Comparison of ENCODE assay signal across 10 cellular contexts in the genomic region with DNA sequence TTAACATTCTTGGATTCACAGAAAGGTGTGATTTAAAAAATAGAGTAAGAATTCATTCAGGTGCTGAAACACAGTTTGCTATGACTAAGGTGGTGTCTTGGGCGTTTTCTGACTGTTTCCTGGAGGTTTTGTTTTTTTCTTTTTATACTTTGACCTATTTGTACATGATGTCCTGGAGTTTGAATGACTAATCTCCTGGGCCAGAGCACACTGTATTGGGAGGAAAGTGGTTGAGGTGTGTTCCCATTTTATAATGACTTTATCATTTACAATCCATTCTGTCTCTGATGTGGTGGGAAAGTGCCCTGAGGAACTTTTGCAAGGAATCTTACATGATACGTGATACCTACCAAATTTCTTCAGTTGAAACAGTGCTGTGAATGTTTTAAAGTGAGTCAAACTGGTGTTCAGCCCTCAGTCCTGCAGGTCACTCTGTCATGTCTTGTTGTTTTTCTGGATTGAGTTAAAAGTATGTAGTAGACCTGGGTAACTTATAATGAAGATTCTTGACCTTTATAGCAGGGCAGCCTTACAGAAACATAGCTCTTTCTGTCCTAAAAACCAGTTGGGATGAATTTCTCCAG.
A peak's percentile ranks its signal among the peaks of the same experiment; 100 is the strongest.
DNase-seq lines count a peak whose midpoint lies in the region; ATAC-seq and TF ChIP-seq lines count a peak whose summit lies in the region.
"Had no signal": no experiment of that assay in that cellular context is flagged by ENCODE, and none has a peak within 500 bp of the region (broad histone marks: within the 10 kb centered on the region; RNA-seq: fewer than 3 reads in every experiment).

No MANE protein-coding gene starts in this region.

- in situ Hi-C loops in brain microvascular endothelial cell (cut with HindIII; ENCODE audit: low pct_ligation_motif_present, low sequenced_read_pairs) (no loop called here), transverse colon (cut with MboI; ENCODE audit: low pct_ligation_motif_present in 1 of 4, low pct_unique_long_range_greater_than_20kb in 1 of 4, low sequenced_read_pairs in 3 of 4) (no loop called here)

- no peaks in the 10 kb centered on the region for H3K9me3 Mint-ChIP-seq in activated T-cell treated with anti-CD3 and anti-CD28 coated beads, Interleukin-2, amount 50 U/mL, for 24 hours
- H3K9me3 Mint-ChIP-seq in CD14-positive monocyte = peaks cover 0 to 5% (median 0%) of the 10 kb centered on the region in 7 donors
- H3K9me3 Mint-ChIP-seq: memory B cell had no signal

- no peaks in the 10 kb centered on the region for H3K9me3 ChIP-seq in transverse colon

- H3K4me3 ChIP-seq in brain microvascular endothelial cell (ENCODE audit: low read depth, low read length) (no peak overlapping the region), kidney epithelial cell (ENCODE audit: low read depth, low read length) (no peak overlapping the region), transverse colon (no peak overlapping the region)

- no peak for TF ChIP-seq CTCF in brain microvascular endothelial cell (IDR thresholded peaks at IDR 0.05; ENCODE audit: low read depth, low read length, missing control alignments)
- TF ChIP-seq CTCF in kidney epithelial cell (IDR thresholded peaks at IDR 0.05; ENCODE audit: insufficient read depth, low read length, poor library complexity, severe bottlenecking) = no peak
- no peak for TF ChIP-seq CTCF in transverse colon (IDR thresholded peaks at IDR 0.05)
- TF ChIP-seq CTCF in CD14-positive monocyte (IDR thresholded peaks at IDR 0.05) = no peak

- peaks cover 14 to 37% (median 15%) of the 10 kb centered on the region in 4 donors for H3K4me1 ChIP-seq in transverse colon

- H3K36me3 Mint-ChIP-seq in activated T-cell treated with anti-CD3 and anti-CD28 coated beads, Interleukin-2, amount 50 U/mL, for 24 hours (ENCODE audit: low read depth) = peaks cover 47% of the 10 kb centered on the region
- H3K36me3 Mint-ChIP-seq in CD14-positive monocyte = peaks cover 34 to 76% of the 10 kb centered on the region in 2 donors

- no peak for TF ChIP-seq EP300 in transverse colon (IDR thresholded peaks at IDR 0.05; ENCODE audit: low read depth)

- H3K27ac Mint-ChIP-seq in activated T-cell treated with anti-CD3 and anti-CD28 coated beads, Interleukin-2, amount 50 U/mL, for 24 hours = peak overlapping the region; percentile 90
- H3K27ac Mint-ChIP-seq in CD14-positive monocyte = no peak overlapping the region
- H3K27ac Mint-ChIP-seq: memory B cell had no signal

- H3K27me3 ChIP-seq in brain microvascular endothelial cell (replicated peaks) (no peaks in the 10 kb centered on the region), kidney epithelial cell (ENCODE audit: control insufficient read depth, insufficient read depth, low read length) (no peaks in the 10 kb centered on the region), transverse colon (no peaks in the 10 kb centered on the region)

- H3K36me3 ChIP-seq in brain microvascular endothelial cell (replicated peaks) (peaks cover 5% of the 10 kb centered on the region), kidney epithelial cell (ENCODE audit: control insufficient read depth, insufficient read depth, low read length) (peaks cover 2% of the 10 kb centered on the region), transverse colon (peaks cover 0 to 8% (median 0%) of the 10 kb centered on the region in 4 donors)

- H3K27me3 Mint-ChIP-seq in activated T-cell treated with anti-CD3 and anti-CD28 coated beads, Interleukin-2, amount 50 U/mL, for 24 hours = no peaks in the 10 kb centered on the region
- peaks cover 0 to 3% (median 0%) of the 10 kb centered on the region in 3 donors for H3K27me3 Mint-ChIP-seq in CD14-positive monocyte (ENCODE audit: low read depth in 3 of 3)
- H3K27me3 Mint-ChIP-seq: memory B cell had no signal

- H3K27ac ChIP-seq in brain microvascular endothelial cell (peak overlapping the region; percentile 32), transverse colon (peak overlapping the region; percentile 76 to 83 (median 77)), caudate nucleus (ENCODE audit: low read depth, low read length) (no peak overlapping the region)

- 36 to 41% methylated on average over 2 of the region's 2 CpGs for WGBS in transverse colon (ENCODE audit: low coverage in 1 of 2), 2 donors

- ATAC-seq in HG03095 (IDR thresholded peaks at IDR 0.05; ENCODE audit: unreplicated experiment) = no peak

- H3K4me1 Mint-ChIP-seq in activated T-cell treated with anti-CD3 and anti-CD28 coated beads, Interleukin-2, amount 50 U/mL, for 24 hours (ENCODE audit: low read depth) = peaks cover 69% of the 10 kb centered on the region
- H3K4me1 Mint-ChIP-seq in CD14-positive monocyte = peaks cover 4% of the 10 kb centered on the region

- TF ChIP-seq POLR2A in transverse colon (IDR thresholded peaks at IDR 0.05) = no peak

- H3K4me3 Mint-ChIP-seq in activated T-cell treated with anti-CD3 and anti-CD28 coated beads, Interleukin-2, amount 50 U/mL, for 24 hours = no peak overlapping the region
- H3K4me3 Mint-ChIP-seq in CD14-positive monocyte = no peak overlapping the region
- H3K4me3 Mint-ChIP-seq: memory B cell had no signal

- DNase-seq in activated T-cell treated with anti-CD3 and anti-CD28 coated beads, Interleukin-2, amount 50 U/mL, for 24 hours = no peak
- DNase-seq in activated T-cell treated with anti-CD3 and anti-CD28 coated beads for 4 hours (no peak), brain microvascular endothelial cell (peak; percentile 16), kidney epithelial cell (ENCODE audit: low read depth) (peak; percentile 42), transverse colon (no peak), caudate nucleus (lab: John Stamatoyannopoulos, UW) (no peak), CD14-positive monocyte (ENCODE audit: low spot score) (no peak)
- DNase-seq: amniotic stem cell had no signal

- intact Hi-C loops in transverse colon (cut with DNase I; ENCODE audit: low total_unique reads) = no loop called here
- intact Hi-C loops in CD14-positive monocyte (cut with micrococcal nuclease) = no loop called here

Comparison
In these comparisons a context has a peak if more than half of its experiments do, and no peak if none do; other contexts are left out.
1. DNase-seq: peak in brain microvascular endothelial cell (single experiment) and kidney epithelial cell (single experiment); none in activated T-cell treated with anti-CD3 and anti-CD28 coated beads, Interleukin-2, amount 50 U/mL, for 24 hours (single experiment), activated T-cell treated with anti-CD3 and anti-CD28 coated beads for 4 hours (single experiment), transverse colon (single experiment), caudate nucleus (0 of 61) and CD14-positive monocyte (single experiment).